In genomic region chr9:88651682-88652633, GRCh38 we compare ENCODE assay signal across 10 cellular contexts.
DNase-seq lines count a peak whose midpoint lies in the region; ATAC-seq and TF ChIP-seq lines count a peak whose summit lies in the region.
"Had no signal": no experiment of that assay in that cellular context is flagged by ENCODE, and none has a peak within 500 bp of the region (broad histone marks: within the 10 kb centered on the region; RNA-seq: fewer than 3 reads in every experiment).

No MANE protein-coding gene starts in this region.

- H3K9me3 ChIP-seq in hepatocyte (ENCODE audit: low read depth) = no peaks in the 10 kb centered on the region

- ATAC-seq in HG02973 (IDR thresholded peaks at IDR 0.05; ENCODE audit: unreplicated experiment) = no peak
- no peak for ATAC-seq in GM18502 (IDR thresholded peaks at IDR 0.05; ENCODE audit: poor library complexity, unreplicated experiment)
- ATAC-seq: stimulated activated effector memory CD8-positive, alpha-beta T cell treated with anti-CD3 and anti-CD28 coated beads, Interleukin-12 subunit alpha, Interleukin-12 subunit beta, amount 100 ng/mL, for 72 hours had no signal

- H2AFZ ChIP-seq in hepatocyte = no peak overlapping the region

- H3K36me3 ChIP-seq in hepatocyte (replicated peaks; ENCODE audit: insufficient read depth, low read depth) = no peaks in the 10 kb centered on the region

- H3K9me2 ChIP-seq in hepatocyte (replicated peaks; ENCODE audit: insufficient read depth) = no peaks in the 10 kb centered on the region

- H3K27ac ChIP-seq in hepatocyte = peak overlapping the region; percentile 48

- DNase-seq in H4 (ENCODE audit: low spot score) (peak; percentile 87), astrocyte of the hippocampus (ENCODE audit: low read depth, low spot score) (peak; percentile 92), hepatocyte (ENCODE audit: low spot score) (peak; percentile 67), smooth muscle cell of the brain vasculature (ENCODE audit: low read depth, low spot score) (peak; percentile 62), NCI-H1930 (lab: John Stamatoyannopoulos, UW) (no peak), D341Med (ENCODE audit: low spot score) (no peak)
- DNase-seq: immature natural killer cell had no signal

- H4K20me1 ChIP-seq in hepatocyte (ENCODE audit: insufficient read depth, poor library complexity, severe bottlenecking) = no peaks in the 10 kb centered on the region

- no peaks in the 10 kb centered on the region for H3K27me3 ChIP-seq in hepatocyte

- no peak for TF ChIP-seq CTCF in hepatocyte (IDR thresholded peaks at IDR 0.05; ENCODE audit: poor library complexity)

- H3K4me1 ChIP-seq in hepatocyte (ENCODE audit: insufficient read depth) = peaks cover 8% of the 10 kb centered on the region

- H3K4me2 ChIP-seq in hepatocyte = no peak overlapping the region

- H3K4me3 ChIP-seq in hepatocyte = no peak overlapping the region

- WGBS in hepatocyte (ENCODE audit: low lambda C conversion rate, missing lambda C conversion rate) = 74% methylated on average over 10 of the region's 10 CpGs

- H3K79me2 ChIP-seq in hepatocyte = no peaks in the 10 kb centered on the region

Comparison
In these comparisons a context has a peak if more than half of its experiments do, and no peak if none do; other contexts are left out.
1. DNase-seq: peak in H4 (single experiment), astrocyte of the hippocampus (single experiment), hepatocyte (single experiment) and smooth muscle cell of the brain vasculature (single experiment); none in NCI-H1930 (0 of 2) and D341Med (single experiment).